ENCODE assay signal across 8 cellular contexts in the genomic region with DNA sequence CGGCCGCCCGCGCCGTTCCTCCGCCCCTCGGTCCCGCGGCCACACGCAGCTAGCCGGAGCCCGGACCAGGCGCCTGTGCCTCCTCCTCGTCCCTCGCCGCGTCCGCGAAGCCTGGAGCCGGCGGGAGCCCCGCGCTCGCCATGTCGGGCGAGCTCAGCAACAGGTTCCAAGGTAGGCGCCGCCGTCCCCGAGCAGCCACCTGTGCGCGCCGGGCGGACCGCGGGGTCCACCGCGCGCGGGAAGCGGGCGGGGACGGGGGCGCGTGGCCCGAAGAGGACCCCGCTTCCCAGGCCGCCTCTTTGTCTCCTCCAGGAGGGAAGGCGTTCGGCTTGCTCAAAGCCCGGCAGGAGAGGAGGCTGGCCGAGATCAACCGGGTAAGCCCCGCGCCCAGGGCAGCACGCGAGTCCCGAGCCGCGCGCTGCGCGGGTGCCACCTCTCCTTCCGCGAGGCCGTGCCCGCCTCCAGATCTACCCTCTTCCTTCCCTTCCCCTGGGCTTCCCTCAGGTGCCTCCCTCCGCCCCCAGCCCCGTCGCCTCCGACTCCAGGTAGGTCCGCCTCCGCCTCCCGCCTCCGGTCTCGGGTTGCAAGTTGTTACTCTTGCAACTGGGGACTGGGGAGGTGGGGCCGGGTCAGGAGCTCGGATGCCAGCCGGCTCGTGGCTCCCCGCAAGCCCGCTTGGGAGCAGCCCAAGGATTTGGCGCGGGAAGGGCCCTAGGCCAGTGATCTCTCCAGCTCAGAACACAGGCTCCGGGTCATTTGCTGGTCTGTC. TPM values are rescaled to one million over a fixed set of nuclear protein-coding genes. Genes with fewer than 3 reads are reported as not detected.
DNase-seq lines count a peak whose midpoint lies in the region; ATAC-seq, FAIRE-seq and TF ChIP-seq lines count a peak whose summit lies in the region.

A gene (plus strand): TSS at position 42 of the 769 bp plus-strand sequence. CDS start 99 bp downstream, at position 141.

- peak; percentile 76 for ATAC-seq in GM23338
- no peak for ATAC-seq in HG03460 (IDR thresholded peaks at IDR 0.05; ENCODE audit: unreplicated experiment)

- peak; percentile 96 for DNase-seq in GM23338 (ENCODE audit: low spot score)
- DNase-seq in NCI-H69 (lab: John Stamatoyannopoulos, UW): peak; percentile 89
- DNase-seq in brain microvascular endothelial cell: no peak
- peak; percentile 93 for DNase-seq in kidney
- peak; percentile 63 for DNase-seq in stimulated activated CD4-positive, alpha-beta T cell treated with anti-CD3 and anti-CD28 coated beads, Interleukin-2, amount 100 ng/mL, for 4 hours (ENCODE audit: low read depth)
- no peak for DNase-seq in H54 (ENCODE audit: insufficient read length, low spot score)
- no peak for DNase-seq in SHP77 (lab: John Stamatoyannopoulos, UW)

- TF ChIP-seq POLR2A in H54 (IDR thresholded peaks at IDR 0.05; ENCODE audit: low read depth, low read length): no peak

- H3K36me3 ChIP-seq in GM23338 (ENCODE audit: insufficient read depth) (no peaks in the 10 kb centered on the region), brain microvascular endothelial cell (replicated peaks) (no peaks in the 10 kb centered on the region), kidney (ENCODE audit: control insufficient read depth in 1 of 2, insufficient read depth in 2 of 2, low read length in 2 of 2) (peaks cover 0 to 5% of the 10 kb centered on the region in 2 donors)

- peaks cover 45% of the 10 kb centered on the region for H3K4me1 Mint-ChIP-seq in GM23338

- FAIRE-seq in kidney (lab: Jason Lieb, UNC) (no peak), H54 (lab: Jason Lieb, UNC) (no peak)

- TF ChIP-seq CTCF in GM23338 (conservative IDR thresholded peaks at IDR 0.05; ENCODE audit: low read depth in 2 of 2) (no peak), brain microvascular endothelial cell (IDR thresholded peaks at IDR 0.05; ENCODE audit: low read depth, low read length, missing control alignments) (no peak), kidney (IDR thresholded peaks at IDR 0.05; ENCODE audit: borderline replicate concordance, extremely low read depth, insufficient read depth) (no peak)

- peak within 1 kb of the TSS; percentile 80; the same call in 1 of the 2 replicates for H2AFZ ChIP-seq in GM23338

- no peaks in the 10 kb centered on the region; the same call in 1 of the 2 replicates for H4K20me1 ChIP-seq in GM23338 (replicated peaks; ENCODE audit: insufficient read depth)

- no peaks in the 10 kb centered on the region for H3K9me2 ChIP-seq in GM23338 (ENCODE audit: insufficient read depth)

- no peaks in the 10 kb centered on the region for H3K9me3 Mint-ChIP-seq in GM23338

- peak within 1 kb of the TSS; percentile 81 for H3K4me2 ChIP-seq in GM23338

- H3F3A ChIP-seq in GM23338 (replicated peaks; ENCODE audit: low read depth): peaks cover 9% of the 10 kb centered on the region; the same call in 1 of the 2 replicates

- peak within 1 kb of the TSS; percentile 59 to 81 for H3K9ac ChIP-seq in kidney (ENCODE audit: low read length in 2 of 2)

- H3K27ac Mint-ChIP-seq in GM23338: peak within 1 kb of the TSS; percentile 69; the same call in 1 of the 2 replicates

- peak within 1 kb of the TSS; percentile 75 for H3K4me3 Mint-ChIP-seq in GM23338

- no peaks in the 10 kb centered on the region for H3K27me3 ChIP-seq in GM23338 (ENCODE audit: insufficient read depth)
- peaks cover 68% of the 10 kb centered on the region for H3K27me3 ChIP-seq in brain microvascular endothelial cell (replicated peaks)

- in situ Hi-C loops in brain microvascular endothelial cell (cut with HindIII; ENCODE audit: low pct_ligation_motif_present, low sequenced_read_pairs): no loop called here

- peaks cover 12% of the 10 kb centered on the region for H3K27me3 Mint-ChIP-seq in GM23338 (ENCODE audit: insufficient read depth, low read depth, poor library complexity)

- H3K79me2 ChIP-seq in GM23338 (replicated peaks; ENCODE audit: insufficient read depth): peaks cover 20% of the 10 kb centered on the region

- H3K4me3 ChIP-seq in GM23338 (peak within 1 kb of the TSS; percentile 85), brain microvascular endothelial cell (ENCODE audit: low read depth, low read length) (peak within 1 kb of the TSS; percentile 27), kidney (ENCODE audit: low read length in 2 of 2) (peak within 1 kb of the TSS; percentile 43 to 68)

- H3K27ac ChIP-seq in GM23338 (ENCODE audit: low read depth) (peak within 1 kb of the TSS; percentile 88), brain microvascular endothelial cell (no peak within 1 kb of the TSS), kidney (ENCODE audit: low read depth in 2 of 2, low read length in 2 of 2) (peak within 1 kb of the TSS; percentile 87)

- intact Hi-C loops in kidney (cut with DNase I): no loop called here

- no peaks in the 10 kb centered on the region for H3K9me3 ChIP-seq in kidney (ENCODE audit: control insufficient read depth in 1 of 2, low read length in 2 of 2)

- H3K4me1 ChIP-seq in GM23338 (ENCODE audit: insufficient read depth) (peaks cover 38% of the 10 kb centered on the region), kidney (ENCODE audit: control insufficient read depth in 1 of 2, insufficient read depth in 1 of 2, low read depth in 1 of 2, low read length in 2 of 2) (peaks cover 17 to 27% of the 10 kb centered on the region in 2 donors)

- peaks cover 34% of the 10 kb centered on the region for H3K36me3 Mint-ChIP-seq in GM23338 (ENCODE audit: low read depth)

TF ChIP-seq in GM23338, 12 proteins besides CTCF, POLR2A, EP300 and RAD21:
- TF ChIP-seq CREB1 (CRISPR knock-in tag; IDR thresholded peaks at IDR 0.05; ENCODE audit: low read depth) (no peak), POLR2AphosphoS5 (IDR thresholded peaks at IDR 0.05; ENCODE audit: low read depth) (peak; percentile 76)

RNA-seq across cellular contexts. Expression of the gene that starts here (rescaled TPM):
- 82.6 and 87.8 TPM in 2 replicates for total RNA-seq in GM23338 (2014; rRNA removed; shearing (Covaris generic))
- polyA plus RNA-seq in GM23338 (2016; fragmentation: Nextera tagmentation; extraction: Ambion mirVana) (75.8 and 76.4 TPM in 2 replicates), kidney (ENCODE audit: insufficient read depth, low read depth, low replicate concordance) (439 TPM)
- total RNA-seq in kidney: 397 TPM

Comparison
In these comparisons a context has a peak if more than half of its experiments do, and no peak if none do; other contexts are left out.
1. DNase-seq: peak in GM23338 (single experiment), NCI-H69 (single experiment), kidney (single experiment) and stimulated activated CD4-positive, alpha-beta T cell treated with anti-CD3 and anti-CD28 coated beads, Interleukin-2, amount 100 ng/mL, for 4 hours (single experiment); none in brain microvascular endothelial cell (single experiment), H54 (single experiment) and SHP77 (0 of 2).
2. H3K4me3 ChIP-seq: peak in every context shown above with its lines; median percentile 85 in GM23338; 56 in kidney; 27 in brain microvascular endothelial cell.